In the genomic region with DNA sequence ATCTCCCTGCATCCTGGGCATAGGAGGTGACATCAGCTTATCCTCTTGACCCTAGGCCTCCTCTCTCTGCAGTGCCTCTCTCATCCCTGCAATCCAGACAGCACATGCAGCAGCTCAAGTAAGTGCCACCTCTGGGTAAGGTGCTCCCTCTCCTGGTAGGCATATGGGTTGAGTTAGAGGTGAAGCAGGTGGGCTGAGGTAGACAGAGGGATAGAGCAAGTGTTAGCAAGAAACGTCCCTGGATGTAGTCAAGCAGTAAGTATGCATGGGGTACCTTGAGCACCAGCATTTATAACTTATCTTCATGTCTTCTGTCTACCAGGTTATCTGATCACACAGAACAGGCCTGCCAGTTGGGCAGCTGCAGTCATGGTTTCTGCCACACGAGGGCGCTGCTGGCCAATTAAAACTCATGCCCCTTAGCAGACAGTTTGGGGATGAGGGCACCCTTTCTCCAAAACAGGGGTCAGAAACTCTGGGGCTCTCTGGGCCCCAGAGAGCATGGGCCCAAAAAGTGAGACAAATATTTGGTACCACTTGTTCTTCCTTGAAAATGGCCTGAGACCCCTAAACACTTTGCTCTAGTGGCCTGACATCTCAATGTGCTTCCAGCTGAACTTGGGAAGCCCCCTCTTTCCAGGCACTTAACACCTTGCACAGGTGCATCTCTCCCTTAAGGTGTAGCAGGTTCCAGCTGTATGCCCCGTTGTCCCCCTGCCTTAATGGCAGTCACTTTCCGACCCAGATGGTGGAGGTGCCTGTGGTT, we compare ENCODE assay signal across 9 cellular contexts. TPM values are rescaled to one million over a fixed set of nuclear protein-coding genes. Genes with fewer than 3 reads are reported as not detected.
DNase-seq lines count a peak whose midpoint lies in the region; TF ChIP-seq lines count a peak whose summit lies in the region.
"Had no signal": no experiment of that assay in that cellular context is flagged by ENCODE, and none has a peak within 500 bp of the region (broad histone marks: within the 10 kb centered on the region; RNA-seq: fewer than 3 reads in every experiment).

No MANE protein-coding gene starts in this region.

- H4K20me1 ChIP-seq in OCI-LY3 (ENCODE audit: insufficient read depth, low read length) (no peaks in the 10 kb centered on the region), fibroblast of lung (ENCODE audit: control insufficient read depth, extremely low read depth, insufficient read depth, low read length) (no peaks in the 10 kb centered on the region), neural progenitor cell (ENCODE audit: low read depth) (no peaks in the 10 kb centered on the region)

- H3K4me1 ChIP-seq in OCI-LY3 (ENCODE audit: low read length) (peaks cover 46% of the 10 kb centered on the region), fibroblast of lung (ENCODE audit: control insufficient read depth, extremely low read depth, insufficient read depth, low read length) (no peaks in the 10 kb centered on the region), neural progenitor cell (no peaks in the 10 kb centered on the region)

- H3K4me3 Mint-ChIP-seq in activated T-cell treated with anti-CD3 and anti-CD28 coated beads, Interleukin-2, amount 50 U/mL, for 24 hours: no peak overlapping the region
- no peak overlapping the region for H3K4me3 Mint-ChIP-seq in neural progenitor cell
- H3K4me3 Mint-ChIP-seq: stimulated activated naive CD8-positive, alpha-beta T cell treated with anti-CD3 and anti-CD28 coated beads, Interleukin-15, Interleukin-2, amounts not matched to agents 100 ng/mL and 50 ng/mL, for 24 hours had no signal

- peak; percentile 100 for TF ChIP-seq CTCF in GM20000 (IDR thresholded peaks at IDR 0.05; ENCODE audit: extremely low read depth, missing control alignments)
- peak; percentile 99 for TF ChIP-seq CTCF in OCI-LY3 (IDR thresholded peaks at IDR 0.05; ENCODE audit: low read depth, low read length)
- TF ChIP-seq CTCF in fibroblast of lung (conservative IDR thresholded peaks at IDR 0.05 in 1 of 2, IDR thresholded peaks at IDR 0.05 in 1 of 2; ENCODE audit: low read depth in 1 of 2, low read length in 2 of 2): peak; percentile 79 to 88
- peak; percentile 97 for TF ChIP-seq CTCF in neural progenitor cell (IDR thresholded peaks at IDR 0.05)

- H3K9me3 Mint-ChIP-seq in activated T-cell treated with anti-CD3 and anti-CD28 coated beads, Interleukin-2, amount 50 U/mL, for 24 hours: no peaks in the 10 kb centered on the region
- no peaks in the 10 kb centered on the region for H3K9me3 Mint-ChIP-seq in neural progenitor cell
- H3K9me3 Mint-ChIP-seq: stimulated activated naive CD8-positive, alpha-beta T cell treated with anti-CD3 and anti-CD28 coated beads, Interleukin-15, Interleukin-2, amounts not matched to agents 100 ng/mL and 50 ng/mL, for 24 hours had no signal

- H3K27me3 Mint-ChIP-seq in activated T-cell treated with anti-CD3 and anti-CD28 coated beads, Interleukin-2, amount 50 U/mL, for 24 hours: no peaks in the 10 kb centered on the region
- no peaks in the 10 kb centered on the region for H3K27me3 Mint-ChIP-seq in neural progenitor cell (ENCODE audit: insufficient read depth, low read depth)
- H3K27me3 Mint-ChIP-seq: stimulated activated naive CD8-positive, alpha-beta T cell treated with anti-CD3 and anti-CD28 coated beads, Interleukin-15, Interleukin-2, amounts not matched to agents 100 ng/mL and 50 ng/mL, for 24 hours had no signal

- H3K27ac ChIP-seq in OCI-LY3 (ENCODE audit: low read length) (peak overlapping the region; percentile 13), fibroblast of lung (ENCODE audit: insufficient read depth, low read length) (no peak overlapping the region), neural progenitor cell (no peak overlapping the region)

- no peak overlapping the region for H3K27ac Mint-ChIP-seq in activated T-cell treated with anti-CD3 and anti-CD28 coated beads, Interleukin-2, amount 50 U/mL, for 24 hours
- H3K27ac Mint-ChIP-seq in neural progenitor cell: no peak overlapping the region
- H3K27ac Mint-ChIP-seq: stimulated activated naive CD8-positive, alpha-beta T cell treated with anti-CD3 and anti-CD28 coated beads, Interleukin-15, Interleukin-2, amounts not matched to agents 100 ng/mL and 50 ng/mL, for 24 hours had no signal

- H3K79me2 ChIP-seq in OCI-LY3 (ENCODE audit: low read length) (no peaks in the 10 kb centered on the region), fibroblast of lung (ENCODE audit: control insufficient read depth, insufficient read depth, low read length) (no peaks in the 10 kb centered on the region), neural progenitor cell (ENCODE audit: low read depth) (no peaks in the 10 kb centered on the region)

- H3F3A ChIP-seq in neural progenitor cell (ENCODE audit: low read depth): peaks cover 6% of the 10 kb centered on the region

- peaks cover 28% of the 10 kb centered on the region for H3K36me3 ChIP-seq in OCI-LY3 (replicated peaks; ENCODE audit: low read depth, low read length)
- peaks cover 6% of the 10 kb centered on the region for H3K36me3 ChIP-seq in fibroblast of lung (ENCODE audit: control insufficient read depth, insufficient read depth, low read length)
- no peaks in the 10 kb centered on the region for H3K36me3 ChIP-seq in neural progenitor cell

- DNase-seq in AG08396 (ENCODE audit: low spot score) (peak; percentile 71), GM20000 (ENCODE audit: low spot score) (peak; percentile 74), fibroblast of lung (ENCODE audit: low read depth in 2 of 2) (peak in 1 of 2 donors; percentile 45), neural progenitor cell (ENCODE audit: low spot score) (peak; percentile 59), stromal cell of bone marrow (ENCODE audit: low read depth) (peak; percentile 12), NCI-H226 (no peak)
- DNase-seq in activated T-cell treated with anti-CD3 and anti-CD28 coated beads, Interleukin-2, amount 50 U/mL, for 24 hours: peak; percentile 87

- no peak overlapping the region for H3K4me2 ChIP-seq in OCI-LY3 (ENCODE audit: low read length)
- no peak overlapping the region for H3K4me2 ChIP-seq in fibroblast of lung (ENCODE audit: extremely low read depth, insufficient read depth, low read length)
- no peak overlapping the region for H3K4me2 ChIP-seq in neural progenitor cell

- no peak overlapping the region for H3K9ac ChIP-seq in OCI-LY3 (ENCODE audit: low read length)
- H3K9ac ChIP-seq in fibroblast of lung (ENCODE audit: insufficient read depth, low read length): no peak overlapping the region
- H3K9ac ChIP-seq in neural progenitor cell: no peak overlapping the region

- H2AFZ ChIP-seq in OCI-LY3 (ENCODE audit: low read depth, low read length) (no peak overlapping the region), fibroblast of lung (ENCODE audit: low read length) (no peak overlapping the region), neural progenitor cell (replicated peaks) (no peak overlapping the region)

- H3K9me3 ChIP-seq in OCI-LY3 (ENCODE audit: insufficient read depth, low read length) (no peaks in the 10 kb centered on the region), fibroblast of lung (ENCODE audit: control insufficient read depth, insufficient read depth, low read depth, low read length) (no peaks in the 10 kb centered on the region), neural progenitor cell (ENCODE audit: low read depth) (no peaks in the 10 kb centered on the region)

- no peak overlapping the region for H3K4me3 ChIP-seq in OCI-LY3 (ENCODE audit: low read length)
- H3K4me3 ChIP-seq in fibroblast of lung (replicated peaks in 1 of 4; ENCODE audit: control extremely low read depth in 1 of 4, insufficient read depth in 1 of 4, low read depth in 3 of 4, low read length in 4 of 4): no peak overlapping the region
- H3K4me3 ChIP-seq in neural progenitor cell: no peak overlapping the region

- H3K27me3 ChIP-seq in OCI-LY3 (ENCODE audit: low read depth, low read length): no peaks in the 10 kb centered on the region
- no peaks in the 10 kb centered on the region for H3K27me3 ChIP-seq in fibroblast of lung (ENCODE audit: control insufficient read depth, insufficient read depth, low read length)
- H3K27me3 ChIP-seq in neural progenitor cell: no peaks in the 10 kb centered on the region

- no peaks in the 10 kb centered on the region for H3K4me1 Mint-ChIP-seq in activated T-cell treated with anti-CD3 and anti-CD28 coated beads, Interleukin-2, amount 50 U/mL, for 24 hours (ENCODE audit: low read depth)
- no peaks in the 10 kb centered on the region for H3K4me1 Mint-ChIP-seq in neural progenitor cell

- peaks cover 65% of the 10 kb centered on the region for H3K36me3 Mint-ChIP-seq in activated T-cell treated with anti-CD3 and anti-CD28 coated beads, Interleukin-2, amount 50 U/mL, for 24 hours (ENCODE audit: low read depth)
- H3K36me3 Mint-ChIP-seq in neural progenitor cell: peaks cover 7% of the 10 kb centered on the region

RNA-seq across cellular contexts. Expression of a gene that starts 59.8 kb away (rescaled TPM):
- not detected in 2 replicates for total RNA-seq in fibroblast of lung
- not detected in 2 replicates for polyA plus RNA-seq in fibroblast of lung
- polyA plus RNA-seq in fibroblast of lung (2012): not detected in 2 replicates
- not detected in 2 replicates for polyA minus RNA-seq in fibroblast of lung (ENCODE audit: low replicate concordance)
- not detected in 2 replicates for total RNA-seq in neural progenitor cell (ENCODE audit: low replicate concordance)
